In genomic region chrX:152895724-152896420, GRCh38 we compare ENCODE assay signal across 16 cellular contexts. TPM values are rescaled to one million over a fixed set of nuclear protein-coding genes. Genes with fewer than 3 reads are reported as not detected.
DNase-seq lines count a peak whose midpoint lies in the region; ATAC-seq and TF ChIP-seq lines count a peak whose summit lies in the region.
"Had no signal": no experiment of that assay in that cellular context is flagged by ENCODE, and none has a peak within 500 bp of the region (broad histone marks: within the 10 kb centered on the region; RNA-seq: fewer than 3 reads in every experiment).

No MANE protein-coding gene starts in this region.

- WGBS in GM23248 (ENCODE audit: low coverage in 1 of 2, low lambda C conversion rate in 2 of 2, missing lambda C conversion rate in 2 of 2), 2 experiments, result 37 to 79% methylated on average over 2 to 5 of the region's 8 CpGs
- WGBS in esophagus squamous epithelium, 2 donors, result 40 to 69% methylated on average over 2 to 7 of the region's 8 CpGs

- intact Hi-C loops in esophagus squamous epithelium (cut with DNase I), result no loop called here

- no peaks in the 10 kb centered on the region for H3K9me3 ChIP-seq in GM23248 (ENCODE audit: low read depth)
- no peaks in the 10 kb centered on the region for H3K9me3 ChIP-seq in esophagus squamous epithelium
- H3K9me3 ChIP-seq in skeletal muscle satellite cell (replicated peaks; ENCODE audit: low read length), result no peaks in the 10 kb centered on the region

- no peak overlapping the region for H2AFZ ChIP-seq in GM23248

- no peaks in the 10 kb centered on the region for H3K79me2 ChIP-seq in GM23248 (ENCODE audit: insufficient read depth)

- no peaks in the 10 kb centered on the region for H3K36me3 ChIP-seq in GM23248 (ENCODE audit: low read depth)
- H3K36me3 ChIP-seq in esophagus squamous epithelium, result no peaks in the 10 kb centered on the region
- no peaks in the 10 kb centered on the region for H3K36me3 ChIP-seq in skeletal muscle satellite cell (ENCODE audit: insufficient read depth, low read length)
- H3K36me3 ChIP-seq: brain microvascular endothelial cell had no signal

- H3F3A ChIP-seq in GM23248 (ENCODE audit: insufficient read depth), result no peaks in the 10 kb centered on the region

- H3K27ac ChIP-seq in GM23248 (no peak overlapping the region), esophagus squamous epithelium (peak overlapping the region; percentile 59 to 90 (median 86))
- H3K27ac ChIP-seq: brain microvascular endothelial cell had no signal

- no peak overlapping the region for H3K9ac ChIP-seq in GM23248
- H3K9ac ChIP-seq in skeletal muscle satellite cell (ENCODE audit: low read depth, low read length), result no peak overlapping the region

- ATAC-seq in HG03571 (IDR thresholded peaks at IDR 0.05; ENCODE audit: unreplicated experiment), result no peak

- H3K4me3 ChIP-seq in GM23248 (no peak overlapping the region), esophagus squamous epithelium (no peak overlapping the region), skeletal muscle satellite cell (ENCODE audit: low read length) (no peak overlapping the region)

- in situ Hi-C loops in GM23248 (cut with MboI), result no loop called here

- no peaks in the 10 kb centered on the region for H4K20me1 ChIP-seq in GM23248 (ENCODE audit: insufficient read depth)

- 0 out of 2 replicates have a peak, but pooled peaks cover 8% of the 10 kb centered on the region for H3K4me1 ChIP-seq in GM23248 (ENCODE audit: insufficient read depth)
- H3K4me1 ChIP-seq in esophagus squamous epithelium, result peaks cover 17 to 70% (median 22%) of the 10 kb centered on the region in 3 donors
- H3K4me1 ChIP-seq in skeletal muscle satellite cell (ENCODE audit: control insufficient read depth, insufficient read depth, low read length), result peaks cover 15% of the 10 kb centered on the region

- no peak for TF ChIP-seq POLR2A in esophagus squamous epithelium (IDR thresholded peaks at IDR 0.05)

- no peak for TF ChIP-seq CTCF in esophagus squamous epithelium (IDR thresholded peaks at IDR 0.05)

- H3K4me2 ChIP-seq in GM23248 (ENCODE audit: unreplicated experiment) (no peak overlapping the region), skeletal muscle satellite cell (ENCODE audit: low read length) (peak overlapping the region; percentile 10)

- no peaks in the 10 kb centered on the region for H3K9me2 ChIP-seq in GM23248 (ENCODE audit: insufficient read depth)

- DNase-seq in GM23248 (peak; percentile 54), RPMI7951 (ENCODE audit: low read depth) (peak; percentile 31), esophagus squamous epithelium (lab: John Stamatoyannopoulos, UW) (no peak), hepatic stellate cell (ENCODE audit: low spot score) (no peak), hippocampal formation (lab: John Stamatoyannopoulos, UW) (no peak), UCSD-AML1 (lab: John Stamatoyannopoulos, UW; ENCODE audit: unreplicated experiment) (no peak)
- DNase-seq: activated CD8-positive, alpha-beta memory T cell treated with anti-CD3 and anti-CD28 coated beads, Interleukin-2, amount 50 U/mL, for 48 hours; activated naive CD4-positive, alpha-beta T cell treated with anti-CD3 and anti-CD28 coated beads, Interleukin-2, amount 50 U/mL, for 16 hours; CD4-positive, alpha-beta memory T cell; foreskin melanocyte; GDM1; NCI-H1048; NCI-H2227 treated with DMSO at 0.1 percent for 48 hours had no signal

- H3K27me3 ChIP-seq in GM23248 (replicated peaks; ENCODE audit: insufficient read depth) (no peaks in the 10 kb centered on the region), esophagus squamous epithelium (peaks cover 0 to 5% (median 0%) of the 10 kb centered on the region in 4 donors), skeletal muscle satellite cell (ENCODE audit: control insufficient read depth, insufficient read depth, low read length) (peaks cover 18% of the 10 kb centered on the region)
- H3K27me3 ChIP-seq: brain microvascular endothelial cell had no signal

RNA-seq across cellular contexts. Expression of gene ZNF185, which starts 2.0 kb away (rescaled TPM):
- total RNA-seq in GM23248 (2014; rRNA removed; shearing (Covaris generic)), result 4.5 and 7.2 TPM in 2 replicates
- 3.7 and 4.0 TPM in 2 replicates for polyA plus RNA-seq in GM23248 (2016; fragmentation: Nextera tagmentation; extraction: Ambion mirVana)
- 2.9 and 3.3 TPM in 2 replicates for total RNA-seq in RPMI7951 (2014; rRNA removed; shearing (Covaris generic))
- 100 to 1,000 TPM; 205 to 470 (median 259) TPM for total RNA-seq in esophagus squamous epithelium
- total RNA-seq in skeletal muscle satellite cell (2012; rRNA removed), result 1.3 TPM in 2 replicates

Comparison
In these comparisons a context has a peak if more than half of its experiments do, and no peak if none do; other contexts are left out.
1. DNase-seq: peak in GM23248 (single experiment) and RPMI7951 (single experiment); none in esophagus squamous epithelium (single experiment), hepatic stellate cell (single experiment), hippocampal formation (0 of 2) and UCSD-AML1 (single experiment).
2. RNA of gene ZNF185, which starts 2.0 kb away (total RNA-seq): 205 to 470 TPM in esophagus squamous epithelium; 4.5 to 7.2 TPM in GM23248 and 2.9 to 3.3 TPM in RPMI7951; every median in the first group is over 10 times any median in the second.